In genomic region chr15:59632714-59633113, GRCh38 we compare ENCODE assay signal across 12 cellular contexts. TPM values are rescaled to one million over a fixed set of nuclear protein-coding genes. Genes with fewer than 3 reads are reported as not detected.
A peak's percentile ranks its signal among the peaks of the same experiment; 100 is the strongest.
DNase-seq lines count a peak whose midpoint lies in the region; ATAC-seq and TF ChIP-seq lines count a peak whose summit lies in the region.
"Had no signal": no experiment of that assay in that cellular context is flagged by ENCODE, and none has a peak within 500 bp of the region (broad histone marks: within the 10 kb centered on the region; RNA-seq: fewer than 3 reads in every experiment).

No MANE protein-coding gene starts in this region.

- no peaks in the 10 kb centered on the region for H3K79me2 ChIP-seq in HCT116 (ENCODE audit: insufficient read depth, low read length)

- H4K20me1 ChIP-seq in HCT116 (ENCODE audit: insufficient read depth) = no peaks in the 10 kb centered on the region

- peak; percentile 11 for DNase-seq in AG08396 (ENCODE audit: low spot score)
- DNase-seq in HCT116 (ENCODE audit: low read depth, low spot score) = no peak
- DNase-seq in iPS DF 4.7 (ENCODE audit: extremely low read depth, low spot score) = peak; percentile 51
- DNase-seq in left cardiac atrium = no peak
- DNase-seq in stimulated activated naive CD4-positive, alpha-beta T cell (lab: John Stamatoyannopoulos, UW) = no peak
- DNase-seq: activated T-cell treated with anti-CD3 and anti-CD28 coated beads, Interleukin-2, amount 50 U/mL, for 4 hours had no signal

- H3K4me1 ChIP-seq in HCT116 (ENCODE audit: control insufficient read depth in 1 of 2, insufficient read depth in 2 of 2, low read length in 2 of 2) = no peaks in the 10 kb centered on the region

- H3K4me2 ChIP-seq in HCT116 (ENCODE audit: low read length) = no peak overlapping the region

- no peaks in the 10 kb centered on the region for H3K36me3 ChIP-seq in HCT116 (ENCODE audit: control insufficient read depth in 1 of 2, insufficient read depth in 2 of 2, low read length in 2 of 2)

- CTCF ChIA-PET in HCT116 (lab: Charles Lee) = interaction anchor here (1.0 to 3.9 kb wide), 5 partner anchors 40 to 104 kb away, joined by 3 to 46 read pairs (median 6); no protein-coding TSS in a partner anchor

- H3K4me3 ChIP-seq in HCT116 (replicated peaks in 1 of 2; ENCODE audit: low read depth in 1 of 2, low read length in 2 of 2) = no peak overlapping the region
- H3K4me3 ChIP-seq: thoracic aorta had no signal

- H3K9me3 ChIP-seq in HCT116 (ENCODE audit: control insufficient read depth in 1 of 2, insufficient read depth in 1 of 2, low read depth in 1 of 2, low read length in 2 of 2) = no peaks in the 10 kb centered on the region
- H3K9me3 ChIP-seq: thoracic aorta had no signal

- peak; percentile 94 for ATAC-seq in HCT116
- ATAC-seq in SK-N-SH treated with all-trans-retinoic acid at 6 μM for 48 hours = peak; percentile 83
- no peak for ATAC-seq in HG03097 (IDR thresholded peaks at IDR 0.05; ENCODE audit: low FRiP score, unreplicated experiment)
- ATAC-seq in left cardiac atrium = no peak
- no peak for ATAC-seq in HG02571 (IDR thresholded peaks at IDR 0.05; ENCODE audit: unreplicated experiment)
- ATAC-seq: activated T-cell treated with anti-CD3 and anti-CD28 coated beads, Interleukin-2, amount 50 U/mL, for 4 hours had no signal

- H3K27ac ChIP-seq in HCT116 (ENCODE audit: low read depth, low read length) = no peak overlapping the region
- H3K27ac ChIP-seq: thoracic aorta had no signal

- POLR2A ChIA-PET in HCT116 (lab: Charles Lee) = interaction anchor here (1.0 kb wide), 1 partner anchor 25 kb away, joined by 3 read pairs; the partner anchor contains the start of gene GTF2A2

- peak; percentile 56 for TF ChIP-seq RAD21 in HCT116 (IDR thresholded peaks at IDR 0.05; ENCODE audit: low read depth)

- no peaks in the 10 kb centered on the region for H3K9me2 ChIP-seq in HCT116 (ENCODE audit: insufficient read depth)

- TF ChIP-seq CTCF in HCT116 (IDR thresholded peaks at IDR 0.05 in 2 of 3, conservative IDR thresholded peaks at IDR 0.05 in 1 of 3; ENCODE audit: borderline replicate concordance in 1 of 3, insufficient read depth in 1 of 3, low read depth in 2 of 3, low read length in 2 of 3) = peak; percentile 44 to 66 (median 55); a peak in 5 of 6 replicates

- H3K27me3 ChIP-seq in HCT116 (ENCODE audit: insufficient read depth, low read length) = no peaks in the 10 kb centered on the region

- intact Hi-C loops in HCT116 (cut with micrococcal nuclease) = loop anchor here (10.0 kb wide), 1 partner anchor 648 kb away; the partner anchor contains the start of gene RNF111
- intact Hi-C loops in left cardiac atrium (cut with DNase I) = no loop called here

- H3K9ac ChIP-seq in HCT116 (ENCODE audit: low read length) = no peak overlapping the region

- RAD21 ChIA-PET in HCT116 (lab: Charles Lee; ENCODE audit: low non-redundant PET in 1 of 2, low total read pairs in 2 of 2, uncharacterized antibody in 2 of 2, unreplicated experiment in 2 of 2) = interaction anchor here (0.7 to 1.2 kb wide), 4 partner anchors 86 to 104 kb away, joined by 3 to 4 read pairs (median 3); no protein-coding TSS in a partner anchor

- BruUV-seq in HCT116 (replicated peaks; lab: Mats Ljungman, UMichigan) = no TSS peak

- no peak overlapping the region for H2AFZ ChIP-seq in HCT116 (ENCODE audit: low read depth, low read length, poor library complexity, severe bottlenecking)

- TF ChIP-seq POLR2A in HCT116 (IDR thresholded peaks at IDR 0.05; ENCODE audit: borderline replicate concordance, extremely low read depth, insufficient read depth, insufficient read length) = no peak

TF ChIP-seq in HCT116, 20 proteins besides CTCF, POLR2A, EP300 and RAD21:
- TF ChIP-seq CBX3 (IDR thresholded peaks at IDR 0.05; ENCODE audit: low read depth) = peak; percentile 24; the same call in 1 of the 2 replicates
- TF ChIP-seq, protein P1, sequence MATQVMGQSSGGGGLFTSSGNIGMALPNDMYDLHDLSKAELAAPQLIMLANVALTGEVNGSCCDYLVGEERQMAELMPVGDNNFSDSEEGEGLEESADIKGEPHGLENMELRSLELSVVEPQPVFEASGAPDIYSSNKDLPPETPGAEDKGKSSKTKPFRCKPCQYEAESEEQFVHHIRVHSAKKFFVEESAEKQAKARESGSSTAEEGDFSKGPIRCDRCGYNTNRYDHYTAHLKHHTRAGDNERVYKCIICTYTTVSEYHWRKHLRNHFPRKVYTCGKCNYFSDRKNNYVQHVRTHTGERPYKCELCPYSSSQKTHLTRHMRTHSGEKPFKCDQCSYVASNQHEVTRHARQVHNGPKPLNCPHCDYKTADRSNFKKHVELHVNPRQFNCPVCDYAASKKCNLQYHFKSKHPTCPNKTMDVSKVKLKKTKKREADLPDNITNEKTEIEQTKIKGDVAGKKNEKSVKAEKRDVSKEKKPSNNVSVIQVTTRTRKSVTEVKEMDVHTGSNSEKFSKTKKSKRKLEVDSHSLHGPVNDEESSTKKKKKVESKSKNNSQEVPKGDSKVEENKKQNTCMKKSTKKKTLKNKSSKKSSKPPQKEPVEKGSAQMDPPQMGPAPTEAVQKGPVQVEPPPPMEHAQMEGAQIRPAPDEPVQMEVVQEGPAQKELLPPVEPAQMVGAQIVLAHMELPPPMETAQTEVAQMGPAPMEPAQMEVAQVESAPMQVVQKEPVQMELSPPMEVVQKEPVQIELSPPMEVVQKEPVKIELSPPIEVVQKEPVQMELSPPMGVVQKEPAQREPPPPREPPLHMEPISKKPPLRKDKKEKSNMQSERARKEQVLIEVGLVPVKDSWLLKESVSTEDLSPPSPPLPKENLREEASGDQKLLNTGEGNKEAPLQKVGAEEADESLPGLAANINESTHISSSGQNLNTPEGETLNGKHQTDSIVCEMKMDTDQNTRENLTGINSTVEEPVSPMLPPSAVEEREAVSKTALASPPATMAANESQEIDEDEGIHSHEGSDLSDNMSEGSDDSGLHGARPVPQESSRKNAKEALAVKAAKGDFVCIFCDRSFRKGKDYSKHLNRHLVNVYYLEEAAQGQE (IDR thresholded peaks at IDR 0.05; ENCODE audit: low read depth) = no peak
- no peak for TF ChIP-seq ZFX (IDR thresholded peaks at IDR 0.05)
- TF ChIP-seq EZH2phosphoT487 (IDR thresholded peaks at IDR 0.05; ENCODE audit: borderline replicate concordance) = no peak
- TF ChIP-seq SP1 (IDR thresholded peaks at IDR 0.05; ENCODE audit: low read depth) = no peak
- no peak for TF ChIP-seq YY1 (IDR thresholded peaks at IDR 0.05; ENCODE audit: extremely low read depth, insufficient replicate concordance, low read depth, low read length)
- no peak for TF ChIP-seq CEBPB (IDR thresholded peaks at IDR 0.05; ENCODE audit: low read depth)
- TF ChIP-seq ELF1 (IDR thresholded peaks at IDR 0.05; ENCODE audit: borderline replicate concordance, low read depth) = no peak

TF ChIP-seq in SK-N-SH treated with all-trans-retinoic acid at 6 μM for 48 hours, 23 proteins besides CTCF, POLR2A, EP300 and RAD21 (continues in another document):
- TF ChIP-seq TOX (CRISPR knock-in tag; IDR thresholded peaks at IDR 0.05; ENCODE audit: borderline replicate concordance) (no peak), ZC3H10 (CRISPR knock-in tag; IDR thresholded peaks at IDR 0.05) (no peak), CREB5 (CRISPR knock-in tag; IDR thresholded peaks at IDR 0.05; ENCODE audit: low read depth) (no peak), PPARA (CRISPR knock-in tag; IDR thresholded peaks at IDR 0.05; ENCODE audit: borderline replicate concordance) (no peak), ZNF70 (CRISPR knock-in tag; IDR thresholded peaks at IDR 0.05) (no peak)
- TF ChIP-seq, protein P2, sequence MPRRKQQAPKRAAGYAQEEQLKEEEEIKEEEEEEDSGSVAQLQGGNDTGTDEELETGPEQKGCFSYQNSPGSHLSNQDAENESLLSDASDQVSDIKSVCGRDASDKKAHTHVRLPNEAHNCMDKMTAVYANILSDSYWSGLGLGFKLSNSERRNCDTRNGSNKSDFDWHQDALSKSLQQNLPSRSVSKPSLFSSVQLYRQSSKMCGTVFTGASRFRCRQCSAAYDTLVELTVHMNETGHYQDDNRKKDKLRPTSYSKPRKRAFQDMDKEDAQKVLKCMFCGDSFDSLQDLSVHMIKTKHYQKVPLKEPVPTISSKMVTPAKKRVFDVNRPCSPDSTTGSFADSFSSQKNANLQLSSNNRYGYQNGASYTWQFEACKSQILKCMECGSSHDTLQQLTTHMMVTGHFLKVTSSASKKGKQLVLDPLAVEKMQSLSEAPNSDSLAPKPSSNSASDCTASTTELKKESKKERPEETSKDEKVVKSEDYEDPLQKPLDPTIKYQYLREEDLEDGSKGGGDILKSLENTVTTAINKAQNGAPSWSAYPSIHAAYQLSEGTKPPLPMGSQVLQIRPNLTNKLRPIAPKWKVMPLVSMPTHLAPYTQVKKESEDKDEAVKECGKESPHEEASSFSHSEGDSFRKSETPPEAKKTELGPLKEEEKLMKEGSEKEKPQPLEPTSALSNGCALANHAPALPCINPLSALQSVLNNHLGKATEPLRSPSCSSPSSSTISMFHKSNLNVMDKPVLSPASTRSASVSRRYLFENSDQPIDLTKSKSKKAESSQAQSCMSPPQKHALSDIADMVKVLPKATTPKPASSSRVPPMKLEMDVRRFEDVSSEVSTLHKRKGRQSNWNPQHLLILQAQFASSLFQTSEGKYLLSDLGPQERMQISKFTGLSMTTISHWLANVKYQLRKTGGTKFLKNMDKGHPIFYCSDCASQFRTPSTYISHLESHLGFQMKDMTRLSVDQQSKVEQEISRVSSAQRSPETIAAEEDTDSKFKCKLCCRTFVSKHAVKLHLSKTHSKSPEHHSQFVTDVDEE (CRISPR knock-in tag; IDR thresholded peaks at IDR 0.05) = no peak

RNA-seq across cellular contexts. Expression of gene GCNT3, which starts 21.1 kb away (rescaled TPM):
- total RNA-seq in HCT116 (2021; ENCODE audit: unreplicated experiment) = 5.6 TPM
- 3.3 and 4.3 TPM in 2 replicates for polyA plus RNA-seq in HCT116 (2012)
- total RNA-seq in left cardiac atrium = under 1 TPM in 1 of 2 donors, not detected in 1; 0.05 TPM
- total RNA-seq: dermis microvascular lymphatic vessel endothelial cell, lung microvascular endothelial cell had no signal

RNA-seq across cellular contexts. Expression of gene GTF2A2, which starts 24.6 kb away (rescaled TPM):
- total RNA-seq in HCT116 (2021; ENCODE audit: unreplicated experiment) (175 TPM), left cardiac atrium (100 to 1,000 TPM in 1 of 2 donors, 10 to 100 TPM in 1; 99.1 to 119 TPM)
- polyA plus RNA-seq in HCT116 (2012) = 35.1 and 55.4 TPM in 2 replicates

RNA-seq across cellular contexts. Expression of gene BNIP2, which starts 56.4 kb away (rescaled TPM):
- 53.1 TPM for total RNA-seq in HCT116 (2021; ENCODE audit: unreplicated experiment)
- polyA plus RNA-seq in HCT116 (2012) = 21.8 and 25.9 TPM in 2 replicates
- 10 to 100 TPM; 70.1 to 86.5 TPM for total RNA-seq in left cardiac atrium

Comparison
In these comparisons a context has a peak if more than half of its experiments do, and no peak if none do; other contexts are left out.
1. DNase-seq: peak in AG08396 (single experiment) and iPS DF 4.7 (single experiment); none in HCT116 (single experiment), left cardiac atrium (single experiment) and stimulated activated naive CD4-positive, alpha-beta T cell (0 of 6).
2. ATAC-seq: peak in HCT116 (single experiment) and SK-N-SH treated with all-trans-retinoic acid at 6 μM for 48 hours (single experiment); none in HG03097 (single experiment), left cardiac atrium (0 of 2) and HG02571 (single experiment).